In the genomic region with DNA sequence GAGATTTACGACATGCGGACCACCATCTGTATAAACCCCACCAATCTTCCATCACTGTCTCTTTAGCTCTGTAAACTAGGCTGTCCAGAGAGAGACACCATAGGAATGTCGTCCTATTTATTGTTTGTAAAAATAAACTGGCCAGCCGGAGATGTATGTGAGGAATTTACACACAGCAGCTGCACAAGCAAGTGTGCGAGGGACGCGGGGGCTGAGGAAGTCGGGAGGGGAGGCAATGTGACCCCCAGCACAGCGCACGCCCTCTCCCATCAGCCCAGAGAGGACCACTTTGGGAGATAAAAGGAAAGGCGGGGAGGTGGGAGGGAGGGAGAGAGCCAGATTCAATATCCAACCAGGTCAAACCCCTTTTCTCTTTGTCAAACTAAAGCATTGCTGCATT, we compare ENCODE assay signal across 24 cellular contexts.
"Had no signal": no experiment of that assay in that cellular context is flagged by ENCODE, and none has a peak within 500 bp of the region (broad histone marks: within the 10 kb centered on the region; RNA-seq: fewer than 3 reads in every experiment).

No MANE protein-coding gene starts in this region.

- H3K27ac ChIP-seq: heart right ventricle, hepatocyte, left ventricle myocardium inferior, ovary, right atrium auricular region, spleen, tibial nerve, vagina had no signal

- H3K9me3 Mint-ChIP-seq: neural crest cell, type B pancreatic cell had no signal

- H3K4me1 ChIP-seq: heart right ventricle, left ventricle myocardium inferior, right atrium auricular region, spleen, tibial nerve, vagina had no signal

- H3K4me3 ChIP-seq: heart right ventricle, hepatocyte, left ventricle myocardium inferior, lung, ovary, right atrium auricular region, spleen, tibial nerve, vagina had no signal

- H2AFZ ChIP-seq: hepatocyte had no signal

- H3K27me3 Mint-ChIP-seq: naive B cell; stimulated activated memory B cell treated with anti-CD40 and anti-IgM and Interleukin-4, amounts not matched to agents 10 μg/mL and 1 μg/mL and 100 μg/mL, for 72 hours; stimulated activated naive CD8-positive, alpha-beta T cell treated with anti-CD3 and anti-CD28 coated beads, Interleukin-15, amount 100 ng/mL, for 72 hours had no signal

- H3K27me3 ChIP-seq: heart right ventricle, ovary, right atrium auricular region, spleen, tibial nerve, vagina had no signal

- H3K27ac Mint-ChIP-seq: naive B cell; natural killer cell; progenitor cell of endocrine pancreas; stimulated activated memory B cell treated with anti-CD40 and anti-IgM and Interleukin-4, amounts not matched to agents 10 μg/mL and 1 μg/mL and 100 μg/mL, for 72 hours; type B pancreatic cell had no signal

- DNase-seq: heart right ventricle; islet precursor cell; left colon; left ventricle myocardium inferior; midbrain; naive B cell; natural killer cell; ovary; small intestine; spleen; stimulated activated CD4-positive, alpha-beta T cell treated with anti-CD3 and anti-CD28 coated beads, Interleukin-4, amount 100 ng/mL, for 24 hours; stimulated activated naive CD4-positive, alpha-beta T cell treated with Interleukin-2 at 50 U/mL for 16 hours; stimulated activated naive CD8-positive, alpha-beta T cell treated with anti-CD3 and anti-CD28 coated beads, Interleukin-15, amount 100 ng/mL, for 72 hours; substantia nigra had no signal

- H3K36me3 Mint-ChIP-seq: naive B cell; natural killer cell; stimulated activated memory B cell treated with anti-CD40 and anti-IgM and Interleukin-4, amounts not matched to agents 10 μg/mL and 1 μg/mL and 100 μg/mL, for 72 hours; type B pancreatic cell had no signal

- H3K4me2 ChIP-seq: hepatocyte had no signal

- H3K4me1 Mint-ChIP-seq: naive B cell; natural killer cell; stimulated activated memory B cell treated with anti-CD40 and anti-IgM and Interleukin-4, amounts not matched to agents 10 μg/mL and 1 μg/mL and 100 μg/mL, for 72 hours; stimulated activated naive CD8-positive, alpha-beta T cell treated with anti-CD3 and anti-CD28 coated beads, Interleukin-15, amount 100 ng/mL, for 72 hours had no signal

- H3K36me3 ChIP-seq: heart right ventricle, left ventricle myocardium inferior, ovary, right atrium auricular region, spleen, tibial nerve, vagina had no signal

- ATAC-seq: heart right ventricle; left colon; natural killer cell; sciatic nerve; stimulated activated memory B cell treated with anti-CD40 and anti-IgM and Interleukin-4, amounts not matched to agents 10 μg/mL and 1 μg/mL and 100 μg/mL, for 72 hours; stimulated activated naive CD8-positive, alpha-beta T cell treated with anti-CD3 and anti-CD28 coated beads, Interleukin-15, amount 100 ng/mL, for 72 hours had no signal

- FAIRE-seq: small intestine had no signal

- H3K9me3 ChIP-seq: heart right ventricle, left ventricle myocardium inferior, ovary, right atrium auricular region, vagina had no signal

- H3K4me3 Mint-ChIP-seq: natural killer cell; neural crest cell; stimulated activated memory B cell treated with anti-CD40 and anti-IgM and Interleukin-4, amounts not matched to agents 10 μg/mL and 1 μg/mL and 100 μg/mL, for 72 hours; stimulated activated naive CD8-positive, alpha-beta T cell treated with anti-CD3 and anti-CD28 coated beads, Interleukin-15, amount 100 ng/mL, for 72 hours; type B pancreatic cell had no signal
